In genomic region chr11:55261855-55262254, GRCh38 we compare ENCODE assay signal across 7 cellular contexts. TPM values are rescaled to one million over a fixed set of nuclear protein-coding genes. Genes with fewer than 3 reads are reported as not detected.
"Had no signal": no experiment of that assay in that cellular context is flagged by ENCODE, and none has a peak within 500 bp of the region (broad histone marks: within the 10 kb centered on the region; RNA-seq: fewer than 3 reads in every experiment).

Gene TRIM48 (plus strand): TSS chr11:55262155. CDS start chr11:55262268, 113 bp downstream.

RNA-seq across cellular contexts. Expression of gene TRIM48, which starts in this region (rescaled TPM):
- total RNA-seq: GM23248, GM23338, H1, H4, H7, H9, HFFc6 had no signal
- polyA plus RNA-seq: GM23248, GM23338, H1 had no signal
